20 cellular contexts compared by ENCODE assay signal in the genomic region with DNA sequence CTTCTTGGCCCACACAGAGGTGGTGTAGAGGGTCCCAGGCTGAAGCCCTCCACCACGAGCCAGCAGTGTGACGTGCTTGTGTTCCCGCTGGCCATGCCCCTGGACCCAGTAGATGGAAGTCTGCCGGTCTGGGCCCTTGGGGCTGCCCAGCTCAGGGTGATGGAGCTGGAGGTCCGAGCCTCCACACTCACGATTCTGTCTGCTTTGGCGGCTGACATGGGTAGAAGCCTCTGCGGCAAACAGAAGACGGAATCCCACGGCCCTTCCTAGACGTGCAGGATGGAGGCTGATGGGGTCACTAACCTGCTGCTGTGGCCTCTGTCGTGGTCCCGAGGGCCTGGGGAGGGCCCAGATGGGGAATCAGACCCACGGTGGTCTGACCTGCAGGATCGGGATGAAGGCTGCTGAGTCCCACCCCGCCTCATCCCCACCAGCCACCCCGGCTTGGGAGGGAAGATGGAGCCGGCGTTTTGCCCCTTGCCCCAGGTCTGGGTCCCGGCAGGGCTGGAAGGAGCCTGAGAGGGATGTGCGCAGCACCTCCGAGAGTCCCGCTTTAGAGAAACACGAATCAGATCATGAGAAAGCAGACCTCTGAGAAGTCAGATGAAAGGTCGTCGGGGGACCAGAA. TPM values are rescaled to one million over a fixed set of nuclear protein-coding genes. Genes with fewer than 3 reads are reported as not detected.
"Had no signal": no experiment of that assay in that cellular context is flagged by ENCODE, and none has a peak within 500 bp of the region (broad histone marks: within the 10 kb centered on the region; RNA-seq: fewer than 3 reads in every experiment).

No MANE protein-coding gene starts in this region.

- H3K27me3 Mint-ChIP-seq: brain; progenitor cell of endocrine pancreas; stimulated activated naive CD8-positive, alpha-beta T cell treated with anti-CD3 and anti-CD28 coated beads, Interleukin-15, Interleukin-2, amounts not matched to agents 100 ng/mL and 50 ng/mL, for 24 hours had no signal

- H3K4me3 ChIP-seq: lung, transverse colon, vagina had no signal

- H3K27ac ChIP-seq: transverse colon, vagina had no signal

- H3K27me3 ChIP-seq: transverse colon, vagina had no signal

- ATAC-seq: activated CD4-positive, CD25-positive, alpha-beta regulatory T cell treated with anti-CD3 and anti-CD28 coated beads, Interleukin-2, amount 50 U/mL, for 24 hours had no signal

- H3K9me3 Mint-ChIP-seq: stimulated activated naive CD8-positive, alpha-beta T cell treated with anti-CD3 and anti-CD28 coated beads, Interleukin-15, Interleukin-2, amounts not matched to agents 100 ng/mL and 50 ng/mL, for 24 hours had no signal

- H3K27ac Mint-ChIP-seq: activated T-helper 1 cell treated with anti-CD3 and anti-CD28 coated beads, Interleukin-12 subunit alpha, Interleukin-12 subunit beta, Interleukin-2, Interleukin-4 antibody, amounts not matched to agents 30 ng/mL and 10 ng/mL and 1 ng/mL, durations not matched to agents 14 hours and 24 hours and 36 hours; nephron progenitor cell; progenitor cell of endocrine pancreas had no signal

- DNase-seq: activated CD4-positive, alpha-beta T cell treated with anti-CD3 and anti-CD28 coated beads, Interleukin-2, amount 50 U/mL, for 1 hour; activated gamma-delta T cell treated with Interleukin-2 at 50 U/mL for 16 hours; anterior cingulate cortex; caudate nucleus; foreskin fibroblast; left colon; nephron progenitor cell; stimulated activated CD4-positive, alpha-beta T cell treated with anti-CD3 and anti-CD28 coated beads, Interleukin-2, amount 100 ng/mL, for 24 hours; transverse colon had no signal

- H3K4me1 Mint-ChIP-seq: brain, nephron progenitor cell had no signal

- H3K4me1 ChIP-seq: vagina had no signal

- H3K4me3 Mint-ChIP-seq: activated T-helper 1 cell treated with anti-CD3 and anti-CD28 coated beads, Interleukin-12 subunit alpha, Interleukin-12 subunit beta, Interleukin-2, Interleukin-4 antibody, amounts not matched to agents 30 ng/mL and 10 ng/mL and 1 ng/mL, durations not matched to agents 14 hours and 24 hours and 36 hours; brain; nephron progenitor cell; stimulated activated naive CD8-positive, alpha-beta T cell treated with anti-CD3 and anti-CD28 coated beads, Interleukin-15, Interleukin-2, amounts not matched to agents 100 ng/mL and 50 ng/mL, for 24 hours had no signal

- FAIRE-seq: islet of Langerhans had no signal

- H3K36me3 ChIP-seq: transverse colon had no signal

- H3K9me3 ChIP-seq: transverse colon, vagina had no signal

RNA-seq across cellular contexts. Expression of gene PTPRH, which starts 14.9 kb away (rescaled TPM):
- total RNA-seq: activated CD8-positive, alpha-beta memory T cell treated with anti-CD3 and anti-CD28 coated beads for 36 hours had no signal

RNA-seq across cellular contexts. Expression of gene SYT5, which starts 44.1 kb away (rescaled TPM):
- total RNA-seq: activated CD8-positive, alpha-beta memory T cell treated with anti-CD3 and anti-CD28 coated beads for 36 hours; activated T-helper 1 cell treated with anti-CD3 and anti-CD28 coated beads, Interleukin-12 subunit alpha, Interleukin-12 subunit beta, Interleukin-2, Interleukin-4 antibody, amounts not matched to agents 30 ng/mL and 10 ng/mL and 1 ng/mL, durations not matched to agents 14 hours and 24 hours and 36 hours; skeletal muscle tissue; T-helper 1 cell treated with Interleukin-12 subunit alpha and Interleukin-12 subunit beta and Interleukin-4 antibody, amounts not matched to agents 30 ng/mL and 1 ng/mL, for 36 hours; vagina had no signal
